In genomic region chr7:146115665-146116451, GRCh38 we compare ENCODE assay signal across 8 cellular contexts. TPM values are rescaled to one million over a fixed set of nuclear protein-coding genes. Genes with fewer than 3 reads are reported as not detected.
DNase-seq lines count a peak whose midpoint lies in the region; ATAC-seq, FAIRE-seq and TF ChIP-seq lines count a peak whose summit lies in the region.

No MANE protein-coding gene starts in this region.

- H2AFZ ChIP-seq in HepG2 (ENCODE audit: low read length), result no peak overlapping the region

- no peak overlapping the region for H3K9ac ChIP-seq in HepG2 (ENCODE audit: insufficient read depth, low read depth, low read length)

- H3K4me3 Mint-ChIP-seq in T-cell, result peak overlapping the region; percentile 49 to 71 (median 57)

- H3K4me1 ChIP-seq in effector memory CD4-positive, alpha-beta T cell (ENCODE audit: control insufficient read depth, insufficient read depth, low read length, poor library complexity, severe bottlenecking), result no peaks in the 10 kb centered on the region
- H3K4me1 ChIP-seq in HepG2 (ENCODE audit: insufficient read depth, low read length), result no peaks in the 10 kb centered on the region

- TF ChIP-seq CTCF in HepG2 (CRISPR knock-in tag; IDR thresholded peaks at IDR 0.05), result no peak

- H3K27me3 Mint-ChIP-seq in T-cell, result peaks cover 22 to 32% of the 10 kb centered on the region in 2 donors

- WGBS in HepG2 (ENCODE audit: low lambda C conversion rate), result 23% methylated on average over 26 of the region's 68 CpGs

- H3K9me3 Mint-ChIP-seq in T-cell, result peaks cover 0 to 3% (median 0%) of the 10 kb centered on the region in 3 donors

- peaks cover 13 to 15% (median 15%) of the 10 kb centered on the region in 3 donors for H3K4me1 Mint-ChIP-seq in T-cell

- no peaks in the 10 kb centered on the region for H3K36me3 Mint-ChIP-seq in T-cell

- no peak for ATAC-seq in T-cell (replicated peaks in 1 of 4)
- ATAC-seq in HepG2, result peak; percentile 80
- no peak for ATAC-seq in GM19324 (IDR thresholded peaks at IDR 0.05; ENCODE audit: low FRiP score, unreplicated experiment)

- no TSS peak for BruUV-seq in HepG2 (replicated peaks; lab: Mats Ljungman, UMichigan)

- in situ Hi-C loops in HepG2 (cut with HindIII; ENCODE audit: extremely low pct_ligation_motif_present, low pct_unique_long_range_greater_than_20kb), result no loop called here

- H3K9me3 ChIP-seq in effector memory CD4-positive, alpha-beta T cell (ENCODE audit: control insufficient read depth, low read length), result no peaks in the 10 kb centered on the region
- peaks cover 11% of the 10 kb centered on the region; the same call in 1 of the 2 replicates for H3K9me3 ChIP-seq in HepG2 (ENCODE audit: low read length)

- no peak for TF ChIP-seq RAD21 in Ishikawa (IDR thresholded peaks at IDR 0.05; ENCODE audit: low read depth)
- TF ChIP-seq RAD21 in HepG2 (CRISPR knock-in tag; IDR thresholded peaks at IDR 0.05), result no peak

- intact Hi-C loops in HepG2 (cut with micrococcal nuclease; ENCODE audit: unreplicated experiment), result no loop called here

- H4K20me1 ChIP-seq in HepG2 (ENCODE audit: insufficient read depth, low read length), result no peaks in the 10 kb centered on the region

- POLR2A ChIA-PET in T-cell (lab: Charles Lee) (no interaction called here), HepG2 (lab: Yijun Ruan, JAX) (no interaction called here)

- TF ChIP-seq EP300 in Ishikawa (IDR thresholded peaks at IDR 0.05; ENCODE audit: borderline replicate concordance) (no peak), HepG2 (IDR thresholded peaks at IDR 0.05; ENCODE audit: low read depth in 2 of 2, low read length in 2 of 2) (no peak), HepG2 (CRISPR knock-in tag; IDR thresholded peaks at IDR 0.05; ENCODE audit: borderline replicate concordance) (no peak)

- no peak overlapping the region for H3K27ac ChIP-seq in effector memory CD4-positive, alpha-beta T cell (ENCODE audit: insufficient read depth, low read length, poor library complexity, severe bottlenecking)
- no peak overlapping the region for H3K27ac ChIP-seq in HepG2 (ENCODE audit: extremely low read length, insufficient read depth, low read length)

- H3K36me3 ChIP-seq in effector memory CD4-positive, alpha-beta T cell (ENCODE audit: control insufficient read depth, insufficient read depth, low read length), result no peaks in the 10 kb centered on the region
- H3K36me3 ChIP-seq in HepG2 (replicated peaks in 1 of 2; ENCODE audit: control insufficient read depth in 1 of 2, insufficient read depth in 2 of 2, low read length in 2 of 2), result no peaks in the 10 kb centered on the region

- H3K4me3 ChIP-seq in GM08714 (ENCODE audit: low read length) (peak overlapping the region; percentile 26; the same call in 1 of the 2 replicates), HepG2 (replicated peaks in 1 of 3; ENCODE audit: insufficient read depth in 1 of 3, low read depth in 2 of 3, low read length in 3 of 3) (no peak overlapping the region)
- H3K4me3 ChIP-seq in effector memory CD4-positive, alpha-beta T cell (ENCODE audit: insufficient read depth, low read depth, low read length, poor library complexity, severe bottlenecking), result peak overlapping the region; percentile 37

- CTCF ChIA-PET in T-cell (lab: Charles Lee), result no interaction called here
- CTCF ChIA-PET in HepG2 (lab: Yijun Ruan, JAX; ENCODE audit: low intra/inter-chr PET ratio, low total read pairs), result no interaction called here

- H3K27ac Mint-ChIP-seq in T-cell, result no peak overlapping the region

- DNase-seq in T-cell (peak in 1 of 34 experiments; percentile 1), HepG2 (ENCODE audit: low spot score) (no peak), H54 (ENCODE audit: insufficient read length, low spot score) (no peak)
- no peak for DNase-seq in effector memory CD4-positive, alpha-beta T cell
- DNase-seq in stimulated activated CD8-positive, alpha-beta memory T cell treated with anti-CD3 and anti-CD28 coated beads, Interleukin-2, amount 100 ng/mL, for 48 hours (ENCODE audit: low read depth in 2 of 2), result peak; percentile 8 to 16

- no peaks in the 10 kb centered on the region for H3K79me2 ChIP-seq in HepG2 (ENCODE audit: insufficient read depth, low read length)

- FAIRE-seq in HepG2 (lab: Jason Lieb, UNC) (no peak), H54 (lab: Jason Lieb, UNC) (no peak)

- H3K4me2 ChIP-seq in HepG2 (ENCODE audit: low read depth, low read length), result 0 out of 2 replicates have a peak overlapping the region, but pooled peaks have one; percentile 23

- H3K27me3 ChIP-seq in effector memory CD4-positive, alpha-beta T cell (replicated peaks; ENCODE audit: control insufficient read depth, insufficient read depth, low read length, poor library complexity, severe bottlenecking), result peaks cover 4% of the 10 kb centered on the region
- H3K27me3 ChIP-seq in HepG2 (ENCODE audit: control insufficient read depth in 1 of 2, insufficient read depth in 2 of 2, low read length in 2 of 2), result no peaks in the 10 kb centered on the region; a peak in 1 of 5 replicates

- TF ChIP-seq POLR2A in HepG2 (IDR thresholded peaks at IDR 0.05; ENCODE audit: insufficient read depth in 1 of 2, low read depth in 2 of 2, low read length in 2 of 2), result no peak
- no peak for TF ChIP-seq POLR2A in H54 (IDR thresholded peaks at IDR 0.05; ENCODE audit: low read depth, low read length)

TF ChIP-seq in Ishikawa, 13 proteins besides CTCF, POLR2A, EP300 and RAD21 (continues in another document):
- TF ChIP-seq EGR1 (IDR thresholded peaks at IDR 0.05) (peak; percentile 78), TAF1 (IDR thresholded peaks at IDR 0.05; ENCODE audit: low read depth) (no peak)

TF ChIP-seq in HepG2, 621 proteins besides CTCF, POLR2A, EP300 and RAD21 (continues in another document):
- no peak for TF ChIP-seq ZNF24 (IDR thresholded peaks at IDR 0.05)
- TF ChIP-seq CEBPG (CRISPR knock-in tag; IDR thresholded peaks at IDR 0.05), result no peak
- no peak for TF ChIP-seq ZNF121 (CRISPR knock-in tag; IDR thresholded peaks at IDR 0.05)
- TF ChIP-seq ZNF687 (CRISPR knock-in tag; IDR thresholded peaks at IDR 0.05), result 0 out of 2 replicates have a peak, but pooled peaks have one; percentile 4
- no peak for TF ChIP-seq ZNF598 (CRISPR knock-in tag; IDR thresholded peaks at IDR 0.05; ENCODE audit: borderline replicate concordance)
- TF ChIP-seq PLRG1 (conservative IDR thresholded peaks at IDR 0.05), result no peak
- TF ChIP-seq CREM (IDR thresholded peaks at IDR 0.05), result no peak
- no peak for TF ChIP-seq CREM (CRISPR knock-in tag; IDR thresholded peaks at IDR 0.05)
- TF ChIP-seq ZFP36L2 (CRISPR knock-in tag; IDR thresholded peaks at IDR 0.05), result no peak
- TF ChIP-seq KLF6 (CRISPR knock-in tag; IDR thresholded peaks at IDR 0.05), result no peak
- TF ChIP-seq ZNF563 (CRISPR knock-in tag; IDR thresholded peaks at IDR 0.05), result no peak
- no peak for TF ChIP-seq PPARG (CRISPR knock-in tag; conservative IDR thresholded peaks at IDR 0.05)

RNA-seq across cellular contexts. Expression of gene CNTNAP2, which starts 0.7 kb away (rescaled TPM):
- total RNA-seq in T-cell, result under 1 TPM; 0.15 to 0.72 (median 0.21) TPM
- 0.40 and 0.42 TPM in 2 replicates for total RNA-seq in HepG2 (2016; rRNA removed; fragmentation: Illumina TruSeq; extraction: Trizol)
- 0.26 TPM in 1 of 2 replicates, not detected in the other for total RNA-seq in HepG2 (2016; cell fraction: cytosol; rRNA removed; fragmentation: Illumina TruSeq; extraction: Trizol; ENCODE audit: low read depth)
- total RNA-seq in HepG2 (2016; cell fraction: insoluble cytoplasmic fraction; rRNA removed; fragmentation: Illumina TruSeq; extraction: Trizol), result 0.37 and 0.46 TPM in 2 replicates
- 0.34 and 0.48 TPM in 2 replicates for total RNA-seq in HepG2 (2016; cell fraction: membrane; rRNA removed; fragmentation: Illumina TruSeq; extraction: Trizol)
- total RNA-seq in HepG2 (2016; cell fraction: nucleus; rRNA removed; fragmentation: Illumina TruSeq; extraction: Trizol), result 0.37 and 0.56 TPM in 2 replicates
- polyA plus RNA-seq in HepG2 (2011; rRNA removed), result 0.42 TPM in 2 replicates
- polyA plus RNA-seq in HepG2 (2011; cell fraction: cytosol; rRNA removed), result 0.27 and 0.33 TPM in 2 replicates
- polyA plus RNA-seq in HepG2 (2011; cell fraction: nucleus; rRNA removed), result 0.07 and 0.10 TPM in 2 replicates
- 0.68 and 1.4 TPM in 2 replicates for polyA plus RNA-seq in HepG2 (2012)
- polyA plus RNA-seq in HepG2 (2016; cell fraction: cytosol; fragmentation: Illumina TruSeq; extraction: Trizol; ENCODE audit: low read depth), result 0.02 and 0.06 TPM in 2 replicates
- polyA plus RNA-seq in HepG2 (2016; cell fraction: insoluble cytoplasmic fraction; fragmentation: Illumina TruSeq; extraction: Trizol; ENCODE audit: low read depth), result 0.57 and 0.63 TPM in 2 replicates
- polyA plus RNA-seq in HepG2 (2016; cell fraction: membrane; fragmentation: Illumina TruSeq; extraction: Trizol; ENCODE audit: low read depth), result 0.16 TPM in 2 replicates
- 0.41 and 0.61 TPM in 2 replicates for polyA plus RNA-seq in HepG2 (2016; cell fraction: nucleus; fragmentation: Illumina TruSeq; extraction: Trizol; ENCODE audit: insufficient read depth, low read depth)
- 0.02 and 0.24 TPM in 2 replicates for polyA minus RNA-seq in HepG2 (2011; rRNA and poly(A)+ RNA removed; ENCODE audit: low replicate concordance)
- polyA minus RNA-seq in HepG2 (2011; cell fraction: cytosol; rRNA and poly(A)+ RNA removed), result 0.09 and 0.20 TPM in 2 replicates
- polyA minus RNA-seq in HepG2 (2011; cell fraction: nucleus; rRNA and poly(A)+ RNA removed), result 0.26 and 0.50 TPM in 2 replicates

Comparison
In these comparisons a context has a peak if more than half of its experiments do, and no peak if none do; other contexts are left out.
1. H3K4me3 ChIP-seq: peak in GM08714 (single experiment) and effector memory CD4-positive, alpha-beta T cell (single experiment); none in HepG2 (0 of 3).
2. DNase-seq: peak in stimulated activated CD8-positive, alpha-beta memory T cell treated with anti-CD3 and anti-CD28 coated beads, Interleukin-2, amount 100 ng/mL, for 48 hours (2 of 2); none in effector memory CD4-positive, alpha-beta T cell (0 of 3), HepG2 (single experiment) and H54 (single experiment).